ENCODE assay signal across 8 cellular contexts in the genomic region with DNA sequence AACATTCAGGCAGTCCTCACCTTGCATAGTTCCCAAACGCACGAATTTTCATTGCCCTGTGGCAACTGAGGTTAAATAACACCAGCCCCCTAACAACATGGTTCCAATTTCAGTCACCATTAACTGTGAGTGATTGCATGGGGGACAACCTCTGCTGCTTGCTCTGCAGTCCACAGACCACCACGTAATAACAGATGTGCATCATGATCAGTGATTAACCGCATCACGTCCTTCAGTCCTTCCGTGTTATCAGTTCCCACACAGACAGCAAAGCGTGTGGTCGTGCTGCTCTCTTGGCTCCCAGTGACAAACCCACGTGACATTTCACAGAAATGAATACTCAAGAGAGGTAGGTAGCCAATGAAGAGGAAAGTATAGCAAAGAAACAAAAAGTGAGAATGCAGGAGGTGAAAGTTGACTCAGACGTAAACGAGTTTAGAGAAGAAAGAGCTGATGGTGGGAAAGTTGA.
A peak's percentile ranks its signal among the peaks of the same experiment; 100 is the strongest.
DNase-seq lines count a peak whose midpoint lies in the region; ATAC-seq, FAIRE-seq and TF ChIP-seq lines count a peak whose summit lies in the region.

No MANE protein-coding gene starts in this region.

- H3K36me3 Mint-ChIP-seq in neural progenitor cell, result peaks cover 2% of the 10 kb centered on the region

- H3K27me3 Mint-ChIP-seq in neural progenitor cell (ENCODE audit: insufficient read depth, low read depth), result peaks cover 6% of the 10 kb centered on the region

- CTCF ChIA-PET in GM10248 (lab: Yijun Ruan, JAX) (interaction anchor here (0.9 to 4.6 kb wide), 10 partner anchors 9 to 565 kb away, joined by 3 to 22 read pairs (median 4); no protein-coding TSS in a partner anchor), H1 (lab: Charles Lee; ENCODE audit: partially characterized antibody) (interaction anchor here (1.0 to 7.2 kb wide), 4 partner anchors 10 to 562 kb away, joined by 3 to 64 read pairs (median 12); no protein-coding TSS in a partner anchor)

- H2BK15ac ChIP-seq in H1 (ENCODE audit: low read length), result 0 out of 2 replicates have a peak overlapping the region, but pooled peaks have one; percentile 10
- no peak overlapping the region for H2BK15ac ChIP-seq in mesenchymal stem cell (ENCODE audit: low read depth, poor library complexity, severe bottlenecking)

- H3K23ac ChIP-seq in H1 (ENCODE audit: insufficient read length) (no peak overlapping the region), mesenchymal stem cell (ENCODE audit: low read length in 2 of 2) (no peak overlapping the region)

- in situ Hi-C loops in gastrocnemius medialis (cut with MboI; ENCODE audit: low sequenced_read_pairs in 4 of 4), result loop anchor here (25.0 kb wide), 2 partner anchors 553 to 928 kb away; no protein-coding TSS in a partner anchor

- H3K4me3 ChIP-seq in H1 (ENCODE audit: extremely low read depth in 1 of 4, insufficient read depth in 2 of 4, low read depth in 3 of 4, low read length in 4 of 4) (no peak overlapping the region), gastrocnemius medialis (no peak overlapping the region), mesenchymal stem cell (ENCODE audit: insufficient read depth in 1 of 2, low read depth in 1 of 2, low read length in 2 of 2) (no peak overlapping the region), neural progenitor cell (no peak overlapping the region)

- peaks cover 4% of the 10 kb centered on the region for H3K23me2 ChIP-seq in H1 (ENCODE audit: low read depth, low read length)

- H3K9me3 ChIP-seq in H1 (ENCODE audit: insufficient read depth in 2 of 2, low read depth in 1 of 2, low read length in 1 of 2) (no peaks in the 10 kb centered on the region), gastrocnemius medialis (no peaks in the 10 kb centered on the region), mesenchymal stem cell (ENCODE audit: control insufficient read depth, low read length) (no peaks in the 10 kb centered on the region), neural progenitor cell (ENCODE audit: low read depth) (no peaks in the 10 kb centered on the region)

- no peak overlapping the region for H2BK20ac ChIP-seq in H1 (ENCODE audit: low read length)

- no peak overlapping the region for H4K5ac ChIP-seq in H1 (ENCODE audit: insufficient read length, low read depth, low read length)

- H3K79me1 ChIP-seq in H1 (ENCODE audit: low read depth, low read length), result no peaks in the 10 kb centered on the region
- no peaks in the 10 kb centered on the region for H3K79me1 ChIP-seq in mesenchymal stem cell (replicated peaks; ENCODE audit: low read length, poor library complexity, severe bottlenecking)

- no peak overlapping the region for H2AFZ ChIP-seq in H1 (ENCODE audit: low read length)
- H2AFZ ChIP-seq in mesenchymal stem cell (ENCODE audit: low read depth, low read length), result no peak overlapping the region
- no peak overlapping the region for H2AFZ ChIP-seq in neural progenitor cell (replicated peaks)

- H3K4ac ChIP-seq in H1 (replicated peaks; ENCODE audit: insufficient read length, low read depth, low read length) (no peak overlapping the region), mesenchymal stem cell (ENCODE audit: low read depth in 1 of 2, low read length in 2 of 2) (no peak overlapping the region)

- no peaks in the 10 kb centered on the region for H3K36me3 ChIP-seq in H1 (ENCODE audit: control insufficient read depth in 2 of 4, insufficient read depth in 4 of 4, low read length in 3 of 4)
- no peaks in the 10 kb centered on the region for H3K36me3 ChIP-seq in gastrocnemius medialis
- H3K36me3 ChIP-seq in mesenchymal stem cell (ENCODE audit: control insufficient read depth in 1 of 2, insufficient read depth in 2 of 2, low read depth in 1 of 2, low read length in 2 of 2), result no peaks in the 10 kb centered on the region
- H3K36me3 ChIP-seq in neural progenitor cell, result no peaks in the 10 kb centered on the region

- no peak for TF ChIP-seq EP300 in H1 (IDR thresholded peaks at IDR 0.05; ENCODE audit: borderline replicate concordance in 1 of 2, low read depth in 2 of 2, low read length in 2 of 2)

- H3K27me3 ChIP-seq in H1 (replicated peaks in 1 of 4; ENCODE audit: control insufficient read depth in 3 of 4, extremely low read depth in 1 of 4, insufficient read depth in 3 of 4, low read length in 3 of 4) (no peaks in the 10 kb centered on the region), gastrocnemius medialis (no peaks in the 10 kb centered on the region), mesenchymal stem cell (ENCODE audit: control insufficient read depth in 1 of 2, insufficient read depth in 1 of 2, low read length in 2 of 2) (peaks cover 0 to 3% of the 10 kb centered on the region in 2 experiments), neural progenitor cell (no peaks in the 10 kb centered on the region)

- no peak overlapping the region for H3K9ac ChIP-seq in H1 (replicated peaks in 1 of 4; ENCODE audit: extremely low read depth in 1 of 4, low read depth in 3 of 4, low read length in 3 of 4)
- no peak overlapping the region for H3K9ac ChIP-seq in mesenchymal stem cell (ENCODE audit: low read length)
- H3K9ac ChIP-seq in neural progenitor cell, result no peak overlapping the region

- no peak for TF ChIP-seq CTCF in GM10248 (IDR thresholded peaks at IDR 0.05; ENCODE audit: control extremely low read depth, extremely low read depth, low read depth, missing control alignments)
- no peak for TF ChIP-seq CTCF in H1 (IDR thresholded peaks at IDR 0.05; ENCODE audit: control extremely low read depth in 1 of 3, insufficient read depth in 1 of 3, low read depth in 1 of 3, low read length in 3 of 3)
- TF ChIP-seq CTCF in gastrocnemius medialis (IDR thresholded peaks at IDR 0.05 in 4 of 5, conservative IDR thresholded peaks at IDR 0.05 in 1 of 5), result no peak
- TF ChIP-seq CTCF in neural progenitor cell (IDR thresholded peaks at IDR 0.05), result no peak

- H4K8ac ChIP-seq in H1 (ENCODE audit: extremely low read depth, insufficient read depth, low read length) (no peak overlapping the region), mesenchymal stem cell (ENCODE audit: low read length) (no peak overlapping the region)

- no peak for TF ChIP-seq RAD21 in H1 (IDR thresholded peaks at IDR 0.05 in 1 of 2, conservative IDR thresholded peaks at IDR 0.05 in 1 of 2; ENCODE audit: low read depth in 2 of 2, low read length in 2 of 2)

- H2AK5ac ChIP-seq in H1 (ENCODE audit: low read depth, low read length), result no peak overlapping the region
- H2AK5ac ChIP-seq in mesenchymal stem cell (ENCODE audit: low read length, severe bottlenecking), result no peak overlapping the region

- POLR2A ChIA-PET in GM10248 (lab: Yijun Ruan, JAX), result interaction anchor here (0.5 to 0.7 kb wide), 3 partner anchors 13 to 98 kb away, joined by 3 to 7 read pairs (median 3); no protein-coding TSS in a partner anchor
- POLR2A ChIA-PET in H1 (lab: Charles Lee; ENCODE audit: partially characterized antibody), result no interaction called here

- peaks cover 44% of the 10 kb centered on the region for H3K4me1 Mint-ChIP-seq in neural progenitor cell

- H3K14ac ChIP-seq in H1 (ENCODE audit: insufficient read length) (no peak overlapping the region), mesenchymal stem cell (ENCODE audit: low read length in 2 of 2) (no peak overlapping the region)

- H4K20me1 ChIP-seq in H1 (replicated peaks in 1 of 2; ENCODE audit: control insufficient read depth in 1 of 2, insufficient read depth in 2 of 2, low read length in 2 of 2), result no peaks in the 10 kb centered on the region
- H4K20me1 ChIP-seq in neural progenitor cell (ENCODE audit: low read depth), result no peaks in the 10 kb centered on the region

- no peak overlapping the region for H3K18ac ChIP-seq in H1 (ENCODE audit: extremely low read depth, low read length)
- no peak overlapping the region for H3K18ac ChIP-seq in mesenchymal stem cell (ENCODE audit: low read depth in 1 of 2, low read length in 2 of 2)

- DNase-seq in GM10248 (ENCODE audit: extremely low spot score) (peak; percentile 84), H1 (ENCODE audit: low read depth in 1 of 2, low spot score in 2 of 2) (no peak), gastrocnemius medialis (no peak), mesenchymal stem cell (no peak), neural progenitor cell (ENCODE audit: low spot score) (no peak), SW 1271 (lab: John Stamatoyannopoulos, UW) (no peak)

- peak; percentile 87 for ATAC-seq in GM19452 (IDR thresholded peaks at IDR 0.05; ENCODE audit: unreplicated experiment)
- peak; percentile 82 for ATAC-seq in HG03354 (IDR thresholded peaks at IDR 0.05; ENCODE audit: poor library complexity, severe bottlenecking, unreplicated experiment)
- ATAC-seq in gastrocnemius medialis, result no peak

- no peak overlapping the region for H3K27ac Mint-ChIP-seq in neural progenitor cell

- H2BK5ac ChIP-seq in H1 (ENCODE audit: low read depth, low read length) (no peak overlapping the region), mesenchymal stem cell (ENCODE audit: low read depth, low read length, poor library complexity, severe bottlenecking) (no peak overlapping the region)

- intact Hi-C loops in gastrocnemius medialis (cut with DNase I; ENCODE audit: low total_unique reads), result loop anchor here (10.0 kb wide), 1 partner anchor 700 kb away; the partner anchor contains the start of genes CAGE1 and RIOK1

- H2BK12ac ChIP-seq in H1 (ENCODE audit: low read depth, low read length), result no peak overlapping the region
- no peak overlapping the region for H2BK12ac ChIP-seq in mesenchymal stem cell (ENCODE audit: low read length in 2 of 2)

- H3K79me2 ChIP-seq in H1 (ENCODE audit: control insufficient read depth in 1 of 2, insufficient read depth in 2 of 2, low read length in 2 of 2), result no peaks in the 10 kb centered on the region
- no peaks in the 10 kb centered on the region for H3K79me2 ChIP-seq in neural progenitor cell (ENCODE audit: low read depth)

- H3K4me1 ChIP-seq in H1 (replicated peaks in 1 of 4; ENCODE audit: control insufficient read depth in 3 of 4, insufficient read depth in 4 of 4, low read length in 3 of 4), result peaks cover 8 to 17% (median 16%) of the 10 kb centered on the region in 4 experiments
- peaks cover 17 to 19% of the 10 kb centered on the region in 2 donors for H3K4me1 ChIP-seq in gastrocnemius medialis
- peaks cover 16% of the 10 kb centered on the region for H3K4me1 ChIP-seq in mesenchymal stem cell (ENCODE audit: control insufficient read depth, insufficient read depth, low read depth, low read length)
- peaks cover 30% of the 10 kb centered on the region for H3K4me1 ChIP-seq in neural progenitor cell

- 87% methylated on average over 11 of the region's 11 CpGs; no CpG with 5 or more reads in 1 of the 2 experiments for WGBS in H1 (ENCODE audit: extremely low coverage in 1 of 2, insufficient coverage in 1 of 2, insufficient read length in 1 of 2, insufficient replicate concordance in 2 of 2, low coverage in 1 of 2, low lambda C conversion rate in 2 of 2, missing lambda C conversion rate in 1 of 2), 2 experiments
- 91% methylated on average over 11 of the region's 11 CpGs for WGBS in mesenchymal stem cell

- H3K56ac ChIP-seq in H1 (replicated peaks; ENCODE audit: insufficient read length, low read depth, low read length), result no peak overlapping the region

- no peak for FAIRE-seq in H1 (lab: Jason Lieb, UNC)

- H3K4me2 ChIP-seq in H1 (ENCODE audit: insufficient read depth in 1 of 2, low read depth in 2 of 2, low read length in 2 of 2) (no peak overlapping the region), mesenchymal stem cell (ENCODE audit: low read length, poor library complexity, severe bottlenecking) (no peak overlapping the region), neural progenitor cell (no peak overlapping the region)

- H2BK120ac ChIP-seq in H1 (replicated peaks; ENCODE audit: low read depth, low read length), result peak overlapping the region; percentile 34
- no peak overlapping the region for H2BK120ac ChIP-seq in mesenchymal stem cell (ENCODE audit: low read depth, low read length)

- no peak overlapping the region for H3K4me3 Mint-ChIP-seq in neural progenitor cell

- H3K27ac ChIP-seq in H1 (ENCODE audit: low read depth, low read length) (no peak overlapping the region), gastrocnemius medialis (no peak overlapping the region), mesenchymal stem cell (ENCODE audit: low read length, poor library complexity, severe bottlenecking) (no peak overlapping the region), neural progenitor cell (no peak overlapping the region)

- H3F3A ChIP-seq in neural progenitor cell (ENCODE audit: low read depth), result peaks cover 11% of the 10 kb centered on the region

- no peak overlapping the region for H4K91ac ChIP-seq in H1 (replicated peaks; ENCODE audit: insufficient read length, low read length)
- no peak overlapping the region for H4K91ac ChIP-seq in mesenchymal stem cell (ENCODE audit: low read length)

- peaks cover 8% of the 10 kb centered on the region for H3K9me3 Mint-ChIP-seq in neural progenitor cell

- TF ChIP-seq POLR2A in H1 (IDR thresholded peaks at IDR 0.05; ENCODE audit: control extremely low read depth in 1 of 2, low read depth in 2 of 2, low read length in 2 of 2) (no peak), gastrocnemius medialis (IDR thresholded peaks at IDR 0.05) (no peak)

Comparison
In these comparisons a context has a peak if more than half of its experiments do, and no peak if none do; other contexts are left out.
1. ATAC-seq: peak in GM19452 (single experiment) and HG03354 (single experiment); none in gastrocnemius medialis (0 of 2).